2 cellular contexts compared by ENCODE assay signal in the genomic region with DNA sequence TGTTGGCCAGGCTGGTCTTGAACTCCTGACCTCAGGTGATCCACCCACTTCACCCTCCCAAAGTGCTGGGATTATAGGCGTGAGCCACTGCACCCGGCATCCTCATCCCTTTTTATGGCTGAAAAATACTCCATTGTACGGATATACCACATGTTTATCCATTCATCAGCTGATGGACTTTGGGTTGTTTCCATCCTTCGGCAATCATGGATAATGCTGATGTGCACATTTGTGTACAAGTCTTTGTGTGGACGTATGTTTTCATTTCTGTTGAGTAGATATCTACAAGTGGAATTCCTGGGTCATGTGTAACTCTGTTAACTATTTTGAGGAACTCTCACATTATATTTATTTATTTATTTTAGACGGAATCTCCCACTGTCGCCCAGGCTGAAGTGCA.
TF ChIP-seq lines count a peak whose summit lies in the region.

No MANE protein-coding gene starts in this region.

TF ChIP-seq in HepG2, 621 proteins besides CTCF, POLR2A, EP300 and RAD21 (continues in another document):
- TF ChIP-seq MAFK (conservative IDR thresholded peaks at IDR 0.05 in 1 of 2, IDR thresholded peaks at IDR 0.05 in 1 of 2; ENCODE audit: low read length in 2 of 2) = peak; percentile 74 to 86
- TF ChIP-seq GATAD1 (CRISPR knock-in tag; IDR thresholded peaks at IDR 0.05) = no peak
- TF ChIP-seq, protein P1, sequence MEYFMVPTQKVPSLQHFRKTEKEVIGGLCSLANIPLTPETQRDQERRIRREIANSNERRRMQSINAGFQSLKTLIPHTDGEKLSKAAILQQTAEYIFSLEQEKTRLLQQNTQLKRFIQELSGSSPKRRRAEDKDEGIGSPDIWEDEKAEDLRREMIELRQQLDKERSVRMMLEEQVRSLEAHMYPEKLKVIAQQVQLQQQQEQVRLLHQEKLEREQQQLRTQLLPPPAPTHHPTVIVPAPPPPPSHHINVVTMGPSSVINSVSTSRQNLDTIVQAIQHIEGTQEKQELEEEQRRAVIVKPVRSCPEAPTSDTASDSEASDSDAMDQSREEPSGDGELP (IDR thresholded peaks at IDR 0.05; ENCODE audit: borderline replicate concordance, low read depth) = peak; percentile 92
- no peak for TF ChIP-seq GTF2F1 (IDR thresholded peaks at IDR 0.05; ENCODE audit: low read length)
- no peak for TF ChIP-seq YEATS2 (CRISPR knock-in tag; IDR thresholded peaks at IDR 0.05; ENCODE audit: borderline replicate concordance)
- TF ChIP-seq DNMT3B (CRISPR knock-in tag; conservative IDR thresholded peaks at IDR 0.05) = no peak
- TF ChIP-seq, protein P2, sequence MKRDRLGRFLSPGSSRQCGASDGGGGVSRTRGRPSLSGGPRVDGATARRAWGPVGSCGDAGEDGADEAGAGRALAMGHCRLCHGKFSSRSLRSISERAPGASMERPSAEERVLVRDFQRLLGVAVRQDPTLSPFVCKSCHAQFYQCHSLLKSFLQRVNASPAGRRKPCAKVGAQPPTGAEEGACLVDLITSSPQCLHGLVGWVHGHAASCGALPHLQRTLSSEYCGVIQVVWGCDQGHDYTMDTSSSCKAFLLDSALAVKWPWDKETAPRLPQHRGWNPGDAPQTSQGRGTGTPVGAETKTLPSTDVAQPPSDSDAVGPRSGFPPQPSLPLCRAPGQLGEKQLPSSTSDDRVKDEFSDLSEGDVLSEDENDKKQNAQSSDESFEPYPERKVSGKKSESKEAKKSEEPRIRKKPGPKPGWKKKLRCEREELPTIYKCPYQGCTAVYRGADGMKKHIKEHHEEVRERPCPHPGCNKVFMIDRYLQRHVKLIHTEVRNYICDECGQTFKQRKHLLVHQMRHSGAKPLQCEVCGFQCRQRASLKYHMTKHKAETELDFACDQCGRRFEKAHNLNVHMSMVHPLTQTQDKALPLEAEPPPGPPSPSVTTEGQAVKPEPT (CRISPR knock-in tag; IDR thresholded peaks at IDR 0.05; ENCODE audit: low read depth) = no peak
- peak; percentile 79 for TF ChIP-seq MAFF (IDR thresholded peaks at IDR 0.05; ENCODE audit: low read depth, low read length)
- TF ChIP-seq ATAD3A (CRISPR knock-in tag; IDR thresholded peaks at IDR 0.05) = no peak
- TF ChIP-seq PAF1 (CRISPR knock-in tag; IDR thresholded peaks at IDR 0.05) = no peak
- no peak for TF ChIP-seq ZNF329 (CRISPR knock-in tag; IDR thresholded peaks at IDR 0.05; ENCODE audit: low read depth)
- TF ChIP-seq, protein P3, sequence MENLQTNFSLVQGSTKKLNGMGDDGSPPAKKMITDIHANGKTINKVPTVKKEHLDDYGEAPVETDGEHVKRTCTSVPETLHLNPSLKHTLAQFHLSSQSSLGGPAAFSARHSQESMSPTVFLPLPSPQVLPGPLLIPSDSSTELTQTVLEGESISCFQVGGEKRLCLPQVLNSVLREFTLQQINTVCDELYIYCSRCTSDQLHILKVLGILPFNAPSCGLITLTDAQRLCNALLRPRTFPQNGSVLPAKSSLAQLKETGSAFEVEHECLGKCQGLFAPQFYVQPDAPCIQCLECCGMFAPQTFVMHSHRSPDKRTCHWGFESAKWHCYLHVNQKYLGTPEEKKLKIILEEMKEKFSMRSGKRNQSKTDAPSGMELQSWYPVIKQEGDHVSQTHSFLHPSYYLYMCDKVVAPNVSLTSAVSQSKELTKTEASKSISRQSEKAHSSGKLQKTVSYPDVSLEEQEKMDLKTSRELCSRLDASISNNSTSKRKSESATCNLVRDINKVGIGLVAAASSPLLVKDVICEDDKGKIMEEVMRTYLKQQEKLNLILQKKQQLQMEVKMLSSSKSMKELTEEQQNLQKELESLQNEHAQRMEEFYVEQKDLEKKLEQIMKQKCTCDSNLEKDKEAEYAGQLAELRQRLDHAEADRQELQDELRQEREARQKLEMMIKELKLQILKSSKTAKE (CRISPR knock-in tag; IDR thresholded peaks at IDR 0.05; ENCODE audit: borderline replicate concordance) = no peak
- TF ChIP-seq, protein P4, sequence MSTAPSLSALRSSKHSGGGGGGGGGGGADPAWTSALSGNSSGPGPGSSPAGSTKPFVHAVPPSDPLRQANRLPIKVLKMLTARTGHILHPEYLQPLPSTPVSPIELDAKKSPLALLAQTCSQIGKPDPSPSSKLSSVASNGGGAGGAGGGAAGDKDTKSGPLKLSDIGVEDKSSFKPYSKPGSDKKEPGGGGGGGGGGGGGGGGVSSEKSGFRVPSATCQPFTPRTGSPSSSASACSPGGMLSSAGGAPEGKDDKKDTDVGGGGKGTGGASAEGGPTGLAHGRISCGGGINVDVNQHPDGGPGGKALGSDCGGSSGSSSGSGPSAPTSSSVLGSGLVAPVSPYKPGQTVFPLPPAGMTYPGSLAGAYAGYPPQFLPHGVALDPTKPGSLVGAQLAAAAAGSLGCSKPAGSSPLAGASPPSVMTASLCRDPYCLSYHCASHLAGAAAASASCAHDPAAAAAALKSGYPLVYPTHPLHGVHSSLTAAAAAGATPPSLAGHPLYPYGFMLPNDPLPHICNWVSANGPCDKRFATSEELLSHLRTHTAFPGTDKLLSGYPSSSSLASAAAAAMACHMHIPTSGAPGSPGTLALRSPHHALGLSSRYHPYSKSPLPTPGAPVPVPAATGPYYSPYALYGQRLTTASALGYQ (CRISPR knock-in tag; IDR thresholded peaks at IDR 0.05) = no peak
- no peak for TF ChIP-seq HDAC1 (CRISPR knock-in tag; IDR thresholded peaks at IDR 0.05)
- TF ChIP-seq, protein P5, sequence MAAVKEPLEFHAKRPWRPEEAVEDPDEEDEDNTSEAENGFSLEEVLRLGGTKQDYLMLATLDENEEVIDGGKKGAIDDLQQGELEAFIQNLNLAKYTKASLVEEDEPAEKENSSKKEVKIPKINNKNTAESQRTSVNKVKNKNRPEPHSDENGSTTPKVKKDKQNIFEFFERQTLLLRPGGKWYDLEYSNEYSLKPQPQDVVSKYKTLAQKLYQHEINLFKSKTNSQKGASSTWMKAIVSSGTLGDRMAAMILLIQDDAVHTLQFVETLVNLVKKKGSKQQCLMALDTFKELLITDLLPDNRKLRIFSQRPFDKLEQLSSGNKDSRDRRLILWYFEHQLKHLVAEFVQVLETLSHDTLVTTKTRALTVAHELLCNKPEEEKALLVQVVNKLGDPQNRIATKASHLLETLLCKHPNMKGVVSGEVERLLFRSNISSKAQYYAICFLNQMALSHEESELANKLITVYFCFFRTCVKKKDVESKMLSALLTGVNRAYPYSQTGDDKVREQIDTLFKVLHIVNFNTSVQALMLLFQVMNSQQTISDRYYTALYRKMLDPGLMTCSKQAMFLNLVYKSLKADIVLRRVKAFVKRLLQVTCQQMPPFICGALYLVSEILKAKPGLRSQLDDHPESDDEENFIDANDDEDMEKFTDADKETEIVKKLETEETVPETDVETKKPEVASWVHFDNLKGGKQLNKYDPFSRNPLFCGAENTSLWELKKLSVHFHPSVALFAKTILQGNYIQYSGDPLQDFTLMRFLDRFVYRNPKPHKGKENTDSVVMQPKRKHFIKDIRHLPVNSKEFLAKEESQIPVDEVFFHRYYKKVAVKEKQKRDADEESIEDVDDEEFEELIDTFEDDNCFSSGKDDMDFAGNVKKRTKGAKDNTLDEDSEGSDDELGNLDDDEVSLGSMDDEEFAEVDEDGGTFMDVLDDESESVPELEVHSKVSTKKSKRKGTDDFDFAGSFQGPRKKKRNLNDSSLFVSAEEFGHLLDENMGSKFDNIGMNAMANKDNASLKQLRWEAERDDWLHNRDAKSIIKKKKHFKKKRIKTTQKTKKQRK (IDR thresholded peaks at IDR 0.05; ENCODE audit: low read length) = no peak
- TF ChIP-seq MIXL1 (CRISPR knock-in tag; IDR thresholded peaks at IDR 0.05) = no peak

TF ChIP-seq in K562, 482 proteins besides CTCF, POLR2A, EP300 and RAD21:
- TF ChIP-seq LARP7 (IDR thresholded peaks at IDR 0.05) (no peak), MAFG (tag; conservative IDR thresholded peaks at IDR 0.05) (0 out of 2 replicates have a peak, but pooled peaks have one; percentile 36), CHD2 (IDR thresholded peaks at IDR 0.05; ENCODE audit: low read depth, low read length) (no peak), ZNF316 (IDR thresholded peaks at IDR 0.05) (peak; percentile 62; the same call in 1 of the 2 replicates), ZNF12 (CRISPR knock-in tag; IDR thresholded peaks at IDR 0.05) (no peak), FOXM1 (IDR thresholded peaks at IDR 0.05; ENCODE audit: low read depth) (no peak), FOXM1 (CRISPR knock-in tag; IDR thresholded peaks at IDR 0.05; ENCODE audit: low read depth) (no peak), C11orf30 (IDR thresholded peaks at IDR 0.05; ENCODE audit: low read depth) (peak; percentile 29; the same call in 1 of the 2 replicates)
